ENCODE assay signal across 5 cellular contexts in the genomic region with DNA sequence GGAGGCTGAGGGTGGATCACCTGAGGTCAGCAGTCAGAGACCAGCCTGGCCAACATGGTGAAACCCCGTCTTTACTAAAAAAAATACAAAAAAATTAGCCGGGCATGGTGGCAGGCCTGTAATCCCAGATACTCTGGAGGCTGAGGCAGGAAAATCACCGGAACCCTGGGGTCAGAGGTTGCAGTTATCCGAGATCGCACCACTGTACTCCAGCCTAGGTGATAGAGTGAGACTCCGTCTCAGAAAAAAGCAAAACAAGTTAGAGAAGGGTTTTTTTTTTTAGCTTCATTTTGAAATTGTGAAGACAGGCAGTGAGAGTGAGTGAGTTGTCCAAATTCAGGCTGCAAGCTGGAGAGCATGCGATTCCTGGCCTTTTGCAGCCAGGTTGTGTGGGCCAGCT. TPM values are rescaled to one million over a fixed set of nuclear protein-coding genes. Genes with fewer than 3 reads are reported as not detected.
DNase-seq lines count a peak whose midpoint lies in the region; ATAC-seq, FAIRE-seq and TF ChIP-seq lines count a peak whose summit lies in the region.
"Not testable (repeated sequence)": the region's sequence is repeated elsewhere in the genome, so short reads cannot be mapped to it uniquely, and the experiment has no call there.

No MANE protein-coding gene starts in this region.

- POLR2A ChIA-PET in HepG2 (lab: Yijun Ruan, JAX): not testable (repeated sequence)

- ATAC-seq in HepG2: peak; percentile 69

- not testable (repeated sequence) for TF ChIP-seq RAD21 in HepG2 (CRISPR knock-in tag; IDR thresholded peaks at IDR 0.05)

- not testable (repeated sequence) for H3K36me3 ChIP-seq in HepG2 (replicated peaks in 1 of 2; ENCODE audit: control insufficient read depth in 1 of 2, insufficient read depth in 2 of 2, low read length in 2 of 2); subcutaneous abdominal adipose tissue (ENCODE audit: control insufficient read depth in 5 of 5, insufficient read depth in 5 of 5, low read length in 5 of 5)

- not testable (repeated sequence) for TF ChIP-seq EP300 in HepG2 (IDR thresholded peaks at IDR 0.05; ENCODE audit: low read depth in 2 of 2, low read length in 2 of 2); HepG2 (CRISPR knock-in tag; IDR thresholded peaks at IDR 0.05; ENCODE audit: borderline replicate concordance)

- not testable (repeated sequence) for H3K27ac ChIP-seq in HepG2 (ENCODE audit: extremely low read length, insufficient read depth, low read length)
- H3K27ac ChIP-seq in subcutaneous abdominal adipose tissue (ENCODE audit: low read depth, low read length): peak overlapping the region; percentile 23

- not testable (repeated sequence) for H3K27me3 ChIP-seq in HepG2 (ENCODE audit: control insufficient read depth in 1 of 2, insufficient read depth in 2 of 2, low read length in 2 of 2); subcutaneous abdominal adipose tissue (ENCODE audit: control insufficient read depth in 5 of 5, insufficient read depth in 4 of 5, low read length in 5 of 5)

- FAIRE-seq in HepG2 (lab: Jason Lieb, UNC): not testable (repeated sequence)

- intact Hi-C loops in HepG2 (cut with micrococcal nuclease; ENCODE audit: unreplicated experiment); posterior vena cava (cut with DNase I): not testable (repeated sequence)

- not testable (repeated sequence) for H3K79me2 ChIP-seq in HepG2 (ENCODE audit: insufficient read depth, low read length)

- H3K9ac ChIP-seq in HepG2 (ENCODE audit: insufficient read depth, low read depth, low read length); subcutaneous abdominal adipose tissue (ENCODE audit: low read length in 5 of 5): not testable (repeated sequence)

- H3K4me3 ChIP-seq in HepG2 (replicated peaks in 1 of 3; ENCODE audit: insufficient read depth in 1 of 3, low read depth in 2 of 3, low read length in 3 of 3): peak overlapping the region in 1 of 3 experiments; percentile 7; a peak in 3 of 6 replicates
- not testable (repeated sequence) for H3K4me3 ChIP-seq in subcutaneous abdominal adipose tissue (ENCODE audit: low read depth in 1 of 5, low read length in 5 of 5)

- peaks cover 41% of the 10 kb centered on the region for H3K4me1 ChIP-seq in HepG2 (ENCODE audit: insufficient read depth, low read length)
- H3K4me1 ChIP-seq in subcutaneous abdominal adipose tissue (ENCODE audit: control insufficient read depth in 5 of 5, insufficient read depth in 5 of 5, low read length in 5 of 5): peaks cover 0 to 13% (median 4%) of the 10 kb centered on the region in 5 donors

- DNase-seq in islet precursor cell: peak; percentile 14
- not testable (repeated sequence) for DNase-seq in HepG2 (ENCODE audit: low spot score)
- peak; percentile 43 for DNase-seq in mesenteric fat pad (ENCODE audit: low spot score)
- peak; percentile 9 for DNase-seq in posterior vena cava (ENCODE audit: low spot score)

- 11% methylated on average over 6 of the region's 7 CpGs for WGBS in HepG2 (ENCODE audit: low lambda C conversion rate)

- H3K9me3 ChIP-seq in HepG2 (ENCODE audit: low read length); subcutaneous abdominal adipose tissue (ENCODE audit: control insufficient read depth in 5 of 5, low read length in 5 of 5): not testable (repeated sequence)

- not testable (repeated sequence) for TF ChIP-seq POLR2A in HepG2 (IDR thresholded peaks at IDR 0.05; ENCODE audit: insufficient read depth in 1 of 2, low read depth in 2 of 2, low read length in 2 of 2)

- H2AFZ ChIP-seq in HepG2 (ENCODE audit: low read length): not testable (repeated sequence)

- not testable (repeated sequence) for BruUV-seq in HepG2 (replicated peaks; lab: Mats Ljungman, UMichigan)

- in situ Hi-C loops in HepG2 (cut with HindIII; ENCODE audit: extremely low pct_ligation_motif_present, low pct_unique_long_range_greater_than_20kb): not testable (repeated sequence)

- TF ChIP-seq CTCF in HepG2 (CRISPR knock-in tag; IDR thresholded peaks at IDR 0.05): not testable (repeated sequence)

- H4K20me1 ChIP-seq in HepG2 (ENCODE audit: insufficient read depth, low read length): not testable (repeated sequence)

- CTCF ChIA-PET in HepG2 (lab: Yijun Ruan, JAX; ENCODE audit: low intra/inter-chr PET ratio, low total read pairs): not testable (repeated sequence)

- H3K4me2 ChIP-seq in HepG2 (ENCODE audit: low read depth, low read length): peak overlapping the region; percentile 73

TF ChIP-seq in HepG2, 621 proteins besides CTCF, POLR2A, EP300 and RAD21:
- TF ChIP-seq, protein P1, sequence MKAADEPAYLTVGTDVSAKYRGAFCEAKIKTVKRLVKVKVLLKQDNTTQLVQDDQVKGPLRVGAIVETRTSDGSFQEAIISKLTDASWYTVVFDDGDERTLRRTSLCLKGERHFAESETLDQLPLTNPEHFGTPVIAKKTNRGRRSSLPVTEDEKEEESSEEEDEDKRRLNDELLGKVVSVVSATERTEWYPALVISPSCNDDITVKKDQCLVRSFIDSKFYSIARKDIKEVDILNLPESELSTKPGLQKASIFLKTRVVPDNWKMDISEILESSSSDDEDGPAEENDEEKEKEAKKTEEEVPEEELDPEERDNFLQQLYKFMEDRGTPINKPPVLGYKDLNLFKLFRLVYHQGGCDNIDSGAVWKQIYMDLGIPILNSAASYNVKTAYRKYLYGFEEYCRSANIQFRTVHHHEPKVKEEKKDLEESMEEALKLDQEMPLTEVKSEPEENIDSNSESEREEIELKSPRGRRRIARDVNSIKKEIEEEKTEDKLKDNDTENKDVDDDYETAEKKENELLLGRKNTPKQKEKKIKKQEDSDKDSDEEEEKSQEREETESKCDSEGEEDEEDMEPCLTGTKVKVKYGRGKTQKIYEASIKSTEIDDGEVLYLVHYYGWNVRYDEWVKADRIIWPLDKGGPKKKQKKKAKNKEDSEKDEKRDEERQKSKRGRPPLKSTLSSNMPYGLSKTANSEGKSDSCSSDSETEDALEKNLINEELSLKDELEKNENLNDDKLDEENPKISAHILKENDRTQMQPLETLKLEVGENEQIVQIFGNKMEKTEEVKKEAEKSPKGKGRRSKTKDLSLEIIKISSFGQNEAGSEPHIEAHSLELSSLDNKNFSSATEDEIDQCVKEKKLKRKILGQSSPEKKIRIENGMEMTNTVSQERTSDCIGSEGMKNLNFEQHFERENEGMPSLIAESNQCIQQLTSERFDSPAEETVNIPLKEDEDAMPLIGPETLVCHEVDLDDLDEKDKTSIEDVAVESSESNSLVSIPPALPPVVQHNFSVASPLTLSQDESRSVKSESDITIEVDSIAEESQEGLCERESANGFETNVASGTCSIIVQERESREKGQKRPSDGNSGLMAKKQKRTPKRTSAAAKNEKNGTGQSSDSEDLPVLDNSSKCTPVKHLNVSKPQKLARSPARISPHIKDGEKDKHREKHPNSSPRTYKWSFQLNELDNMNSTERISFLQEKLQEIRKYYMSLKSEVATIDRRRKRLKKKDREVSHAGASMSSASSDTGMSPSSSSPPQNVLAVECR (CRISPR knock-in tag; IDR thresholded peaks at IDR 0.05; ENCODE audit: borderline replicate concordance): 0 out of 2 replicates have a peak, but pooled peaks have one; percentile 21
- peak; percentile 95 for TF ChIP-seq ZNF441 (CRISPR knock-in tag; IDR thresholded peaks at IDR 0.05; ENCODE audit: borderline replicate concordance)
- peak; percentile 49 for TF ChIP-seq NR2F6 (IDR thresholded peaks at IDR 0.05)
- peak; percentile 20; the same call in 1 of the 2 replicates for TF ChIP-seq NR2F6 (CRISPR knock-in tag; IDR thresholded peaks at IDR 0.05)

RNA-seq across cellular contexts. Expression of a gene that starts 19.0 kb away (rescaled TPM):
- total RNA-seq in HepG2 (2016; rRNA removed; fragmentation: Illumina TruSeq; extraction: Trizol): 13.9 and 17.3 TPM in 2 replicates
- 5.4 and 6.2 TPM in 2 replicates for total RNA-seq in HepG2 (2016; cell fraction: cytosol; rRNA removed; fragmentation: Illumina TruSeq; extraction: Trizol; ENCODE audit: low read depth)
- total RNA-seq in HepG2 (2016; cell fraction: insoluble cytoplasmic fraction; rRNA removed; fragmentation: Illumina TruSeq; extraction: Trizol): 13.3 and 17.0 TPM in 2 replicates
- total RNA-seq in HepG2 (2016; cell fraction: membrane; rRNA removed; fragmentation: Illumina TruSeq; extraction: Trizol): 19.7 TPM in 2 replicates
- 14.2 and 17.7 TPM in 2 replicates for total RNA-seq in HepG2 (2016; cell fraction: nucleus; rRNA removed; fragmentation: Illumina TruSeq; extraction: Trizol)
- 15.3 and 16.5 TPM in 2 replicates for polyA plus RNA-seq in HepG2 (2011; rRNA removed)
- polyA plus RNA-seq in HepG2 (2011; cell fraction: cytosol; rRNA removed): 10.3 and 13.2 TPM in 2 replicates
- 2.8 and 3.2 TPM in 2 replicates for polyA plus RNA-seq in HepG2 (2011; cell fraction: nucleus; rRNA removed)
- 17.6 and 18.4 TPM in 2 replicates for polyA plus RNA-seq in HepG2 (2012)
- polyA plus RNA-seq in HepG2 (2016; cell fraction: cytosol; fragmentation: Illumina TruSeq; extraction: Trizol; ENCODE audit: low read depth): 16.0 and 21.6 TPM in 2 replicates
- 20.1 and 20.8 TPM in 2 replicates for polyA plus RNA-seq in HepG2 (2016; cell fraction: insoluble cytoplasmic fraction; fragmentation: Illumina TruSeq; extraction: Trizol; ENCODE audit: low read depth)
- polyA plus RNA-seq in HepG2 (2016; cell fraction: membrane; fragmentation: Illumina TruSeq; extraction: Trizol; ENCODE audit: low read depth): 25.0 and 28.2 TPM in 2 replicates
- polyA plus RNA-seq in HepG2 (2016; cell fraction: nucleus; fragmentation: Illumina TruSeq; extraction: Trizol; ENCODE audit: insufficient read depth, low read depth): 26.0 and 26.9 TPM in 2 replicates
- polyA minus RNA-seq in HepG2 (2011; rRNA and poly(A)+ RNA removed; ENCODE audit: low replicate concordance): 33.7 and 39.5 TPM in 2 replicates
- 14.4 and 18.4 TPM in 2 replicates for polyA minus RNA-seq in HepG2 (2011; cell fraction: cytosol; rRNA and poly(A)+ RNA removed)
- 5.7 and 9.1 TPM in 2 replicates for polyA minus RNA-seq in HepG2 (2011; cell fraction: nucleus; rRNA and poly(A)+ RNA removed)
- total RNA-seq in mesenteric fat pad: 147 TPM
- 10 to 100 TPM; 20.6 to 27.4 TPM for total RNA-seq in posterior vena cava
